7 cellular contexts compared by ENCODE assay signal in genomic region chr1:12001249-12001917, GRCh38. TPM values are rescaled to one million over a fixed set of nuclear protein-coding genes. Genes with fewer than 3 reads are reported as not detected.
DNase-seq lines count a peak whose midpoint lies in the region; ATAC-seq and TF ChIP-seq lines count a peak whose summit lies in the region.

No MANE protein-coding gene starts in this region.

- TF ChIP-seq POLR2A in gastroesophageal sphincter (IDR thresholded peaks at IDR 0.05), result no peak

- no peak for TF ChIP-seq EP300 in gastroesophageal sphincter (IDR thresholded peaks at IDR 0.05)

- peak overlapping the region in 3 of 4 donors; percentile 25 to 57 (median 45) for H3K27ac ChIP-seq in gastroesophageal sphincter

- H3K4me3 ChIP-seq in gastroesophageal sphincter, result no peak overlapping the region

- no peaks in the 10 kb centered on the region for H3K4me1 ChIP-seq in gastroesophageal sphincter

- peak in 3 of 4 experiments; percentile 26 to 45 (median 35) for TF ChIP-seq CTCF in gastroesophageal sphincter (IDR thresholded peaks at IDR 0.05)

- peak; percentile 2 for DNase-seq in GDM1 (lab: John Stamatoyannopoulos, UW)
- DNase-seq in LoVo (ENCODE audit: low spot score), result peak; percentile 10
- peak; percentile 26 for DNase-seq in activated CD8-positive, alpha-beta memory T cell treated with anti-CD3 and anti-CD28 coated beads, Interleukin-2, amount 50 U/mL, for 4 hours
- DNase-seq in stimulated activated CD4-positive, alpha-beta T cell treated with anti-CD3 and anti-CD28 coated beads, Interleukin-1b, Interleukin-23, amount 100 ng/mL, for 48 hours, result peak; percentile 68

- WGBS in gastroesophageal sphincter (ENCODE audit: low coverage in 1 of 2), 2 donors, result 60 to 91% methylated on average over 1 to 7 of the region's 14 CpGs

- peaks cover 3 to 100% of the 10 kb centered on the region in 2 donors for H3K36me3 ChIP-seq in gastroesophageal sphincter

- no peaks in the 10 kb centered on the region for H3K27me3 ChIP-seq in gastroesophageal sphincter

- no peaks in the 10 kb centered on the region for H3K9me3 ChIP-seq in gastroesophageal sphincter

- ATAC-seq in gastroesophageal sphincter (no peak), GM19023 (IDR thresholded peaks at IDR 0.05; ENCODE audit: unreplicated experiment) (no peak), GM21515 (IDR thresholded peaks at IDR 0.05; ENCODE audit: unreplicated experiment) (no peak)

RNA-seq across cellular contexts. Expression of gene MIIP, which starts 17.9 kb away (rescaled TPM):
- total RNA-seq in gastroesophageal sphincter, result 10 to 100 TPM; 24.1 to 41.9 (median 31.8) TPM

RNA-seq across cellular contexts. Expression of gene MFN2, which starts 21.1 kb away (rescaled TPM):
- total RNA-seq in gastroesophageal sphincter, result 100 to 1,000 TPM; 117 to 236 (median 186) TPM

Comparison
In these comparisons a context has a peak if more than half of its experiments do, and no peak if none do; other contexts are left out.
1. DNase-seq: peak in every context shown above with its lines; median percentile 68 in stimulated activated CD4-positive, alpha-beta T cell treated with anti-CD3 and anti-CD28 coated beads, Interleukin-1b, Interleukin-23, amount 100 ng/mL, for 48 hours; 26 in activated CD8-positive, alpha-beta memory T cell treated with anti-CD3 and anti-CD28 coated beads, Interleukin-2, amount 50 U/mL, for 4 hours; 10 in LoVo; 2 in GDM1.